ENCODE assay signal across 24 cellular contexts in genomic region chr2:80126596-80127189, GRCh38.
A peak's percentile ranks its signal among the peaks of the same experiment; 100 is the strongest.
DNase-seq lines count a peak whose midpoint lies in the region; ATAC-seq and TF ChIP-seq lines count a peak whose summit lies in the region.
"Had no signal": no experiment of that assay in that cellular context is flagged by ENCODE, and none has a peak within 500 bp of the region (broad histone marks: within the 10 kb centered on the region; RNA-seq: fewer than 3 reads in every experiment).

No MANE protein-coding gene starts in this region.

- CTCF ChIA-PET in RWPE1 (lab: Yijun Ruan, JAX) = interaction anchor here (0.6 kb wide), 1 partner anchor 920 kb away, joined by 3 read pairs; no protein-coding TSS in a partner anchor

- POLR2A ChIA-PET in RWPE1 (lab: Yijun Ruan, JAX; ENCODE audit: low non-redundant PET) = no interaction called here

- no peak overlapping the region for H3K27ac ChIP-seq in RWPE1
- H3K27ac ChIP-seq: gastrocnemius medialis, psoas muscle, stomach, vagina had no signal

- TF ChIP-seq CTCF in RWPE1 (conservative IDR thresholded peaks at IDR 0.05; ENCODE audit: low read depth) = no peak
- TF ChIP-seq CTCF in fibroblast of pulmonary artery (IDR thresholded peaks at IDR 0.05; ENCODE audit: low read length, missing control alignments) = no peak

- no peak overlapping the region for H3K4me3 ChIP-seq in fibroblast of pulmonary artery (replicated peaks; ENCODE audit: low read depth, low read length)
- H3K4me3 ChIP-seq: gastrocnemius medialis, lung, psoas muscle, stomach, vagina had no signal

- peak; percentile 19 for DNase-seq in AG20443 (ENCODE audit: low spot score)
- peak; percentile 55 for DNase-seq in RWPE1 (ENCODE audit: low spot score)
- peak; percentile 39 for DNase-seq in fibroblast of pulmonary artery (ENCODE audit: low read depth)
- DNase-seq in putamen (ENCODE audit: low spot score) = peak; percentile 11
- DNase-seq in cerebellum (ENCODE audit: low spot score) = no peak
- no peak for DNase-seq in activated naive CD8-positive, alpha-beta T cell treated with anti-CD3 and anti-CD28 coated beads, Interleukin-2, amount 50 U/mL, for 24 hours
- no peak for DNase-seq in stimulated activated CD4-positive, alpha-beta T cell treated with anti-CD3 and anti-CD28 coated beads, Interleukin-4, amount 100 ng/mL, for 24 hours
- DNase-seq: activated CD4-positive, alpha-beta T cell treated with anti-CD3 and anti-CD28 coated beads, Interleukin-2, amount 10 ng/mL, durations not matched to agents 7 days and 5 days; activated naive CD4-positive, alpha-beta T cell treated with anti-CD3 and anti-CD28 coated beads, Interleukin-2, amount 50 U/mL, for 16 hours; BE2C; DMS 273 treated with DMSO at 0.1 percent for 48 hours; effector memory CD4-positive, alpha-beta T cell; gastrocnemius medialis; HCEC 1CT; KBM-7; NCI-H1092; NCI-H526 treated with DMSO at 0.1 percent for 48 hours; psoas muscle; stimulated activated CD4-positive, alpha-beta T cell treated with anti-CD3 and anti-CD28 coated beads, Interleukin-15, amount 100 ng/mL, for 24 hours; stomach had no signal

- H3K4me3 Mint-ChIP-seq in activated naive CD8-positive, alpha-beta T cell treated with anti-CD3 and anti-CD28 coated beads, Interleukin-2, amount 50 U/mL, for 24 hours = no peak overlapping the region
- H3K4me3 Mint-ChIP-seq: activated CD4-positive, alpha-beta T cell treated with anti-CD3 and anti-CD28 coated beads, Interleukin-2, amount 10 ng/mL, durations not matched to agents 7 days and 5 days; nephron had no signal

- H3K36me3 Mint-ChIP-seq in activated naive CD8-positive, alpha-beta T cell treated with anti-CD3 and anti-CD28 coated beads, Interleukin-2, amount 50 U/mL, for 24 hours (ENCODE audit: low read depth) = no peaks in the 10 kb centered on the region

- H3K9me3 Mint-ChIP-seq in activated naive CD8-positive, alpha-beta T cell treated with anti-CD3 and anti-CD28 coated beads, Interleukin-2, amount 50 U/mL, for 24 hours = peaks cover 11% of the 10 kb centered on the region
- H3K9me3 Mint-ChIP-seq: nephron had no signal

- ATAC-seq in GM19035 (IDR thresholded peaks at IDR 0.05; ENCODE audit: unreplicated experiment) = no peak
- no peak for ATAC-seq in activated naive CD8-positive, alpha-beta T cell treated with anti-CD3 and anti-CD28 coated beads, Interleukin-2, amount 50 U/mL, for 24 hours
- ATAC-seq: gastrocnemius medialis, psoas muscle had no signal

- no peak overlapping the region for H3K27ac Mint-ChIP-seq in activated naive CD8-positive, alpha-beta T cell treated with anti-CD3 and anti-CD28 coated beads, Interleukin-2, amount 50 U/mL, for 24 hours
- H3K27ac Mint-ChIP-seq: activated CD4-positive, alpha-beta T cell treated with anti-CD3 and anti-CD28 coated beads, Interleukin-2, amount 10 ng/mL, durations not matched to agents 7 days and 5 days; nephron had no signal

- no peaks in the 10 kb centered on the region for H3K4me1 Mint-ChIP-seq in activated naive CD8-positive, alpha-beta T cell treated with anti-CD3 and anti-CD28 coated beads, Interleukin-2, amount 50 U/mL, for 24 hours
- H3K4me1 Mint-ChIP-seq: activated CD4-positive, alpha-beta T cell treated with anti-CD3 and anti-CD28 coated beads, Interleukin-2, amount 10 ng/mL, durations not matched to agents 7 days and 5 days had no signal

- no peaks in the 10 kb centered on the region for H3K27me3 Mint-ChIP-seq in activated naive CD8-positive, alpha-beta T cell treated with anti-CD3 and anti-CD28 coated beads, Interleukin-2, amount 50 U/mL, for 24 hours
- H3K27me3 Mint-ChIP-seq: activated CD4-positive, alpha-beta T cell treated with anti-CD3 and anti-CD28 coated beads, Interleukin-2, amount 10 ng/mL, durations not matched to agents 7 days and 5 days had no signal

Comparison
In these comparisons a context has a peak if more than half of its experiments do, and no peak if none do; other contexts are left out.
1. DNase-seq: peak in AG20443 (single experiment), RWPE1 (single experiment), fibroblast of pulmonary artery (single experiment) and putamen (single experiment); none in cerebellum (single experiment), activated naive CD8-positive, alpha-beta T cell treated with anti-CD3 and anti-CD28 coated beads, Interleukin-2, amount 50 U/mL, for 24 hours (single experiment) and stimulated activated CD4-positive, alpha-beta T cell treated with anti-CD3 and anti-CD28 coated beads, Interleukin-4, amount 100 ng/mL, for 24 hours (single experiment).